Comparison of ENCODE assay signal across 11 cellular contexts in genomic region chr1:16385659-16386453, GRCh38. TPM values are rescaled to one million over a fixed set of nuclear protein-coding genes. Genes with fewer than 3 reads are reported as not detected.
A peak's percentile ranks its signal among the peaks of the same experiment; 100 is the strongest.
DNase-seq lines count a peak whose midpoint lies in the region; ATAC-seq and TF ChIP-seq lines count a peak whose summit lies in the region.
"Had no signal": no experiment of that assay in that cellular context is flagged by ENCODE, and none has a peak within 500 bp of the region (broad histone marks: within the 10 kb centered on the region; RNA-seq: fewer than 3 reads in every experiment).

No MANE protein-coding gene starts in this region.

- no peaks in the 10 kb centered on the region for H3K9me3 Mint-ChIP-seq in CD8-positive, alpha-beta T cell
- H3K9me3 Mint-ChIP-seq in T-cell = no peaks in the 10 kb centered on the region

- WGBS in esophagus muscularis mucosa = 87% methylated on average over 9 of the region's 9 CpGs

- H3K27ac Mint-ChIP-seq in CD8-positive, alpha-beta T cell = peak overlapping the region; percentile 81
- H3K27ac Mint-ChIP-seq in T-cell = peak overlapping the region; percentile 60 to 90

- no peak overlapping the region for H3K4me3 ChIP-seq in CD8-positive, alpha-beta T cell (ENCODE audit: low read depth, low read length)
- H3K4me3 ChIP-seq in esophagus muscularis mucosa (no peak overlapping the region), rectal smooth muscle tissue (ENCODE audit: low read length) (no peak overlapping the region)

- H3K27ac ChIP-seq in CD8-positive, alpha-beta T cell (ENCODE audit: low read depth, low read length) = no peak overlapping the region
- H3K27ac ChIP-seq in esophagus muscularis mucosa (replicated peaks in 1 of 4) (peak overlapping the region; percentile 75 to 84 (median 78)), rectal smooth muscle tissue (ENCODE audit: low read depth, low read length) (peak overlapping the region; percentile 59)

- no peak for TF ChIP-seq POLR2A in esophagus muscularis mucosa (IDR thresholded peaks at IDR 0.05; ENCODE audit: low read depth)

- H3K4me1 ChIP-seq in CD8-positive, alpha-beta T cell (ENCODE audit: insufficient read depth, low read length) = peaks cover 55% of the 10 kb centered on the region
- H3K4me1 ChIP-seq in esophagus muscularis mucosa (peaks cover 50 to 84% (median 75%) of the 10 kb centered on the region in 4 donors), rectal smooth muscle tissue (ENCODE audit: control insufficient read depth, insufficient read depth, low read length) (peaks cover 20% of the 10 kb centered on the region)

- CTCF ChIA-PET in CD8-positive, alpha-beta T cell (lab: Charles Lee) = no interaction called here
- CTCF ChIA-PET in T-cell (lab: Charles Lee) = interaction anchor here in 1 of 2 donors (0.6 kb wide), 2 partner anchors 20 to 1019 kb away, joined by 3 read pairs; no protein-coding TSS in a partner anchor

- peak overlapping the region; percentile 77 for H3K4me3 Mint-ChIP-seq in CD8-positive, alpha-beta T cell
- H3K4me3 Mint-ChIP-seq in T-cell = peak overlapping the region; percentile 63 to 74 (median 73)

- no peak for ATAC-seq in CD8-positive, alpha-beta T cell
- peak in 3 of 4 experiments; percentile 11 to 36 (median 25) for ATAC-seq in T-cell (replicated peaks in 1 of 4)
- ATAC-seq in HG02798 (IDR thresholded peaks at IDR 0.05; ENCODE audit: poor library complexity, unreplicated experiment) = no peak
- ATAC-seq in GM21619 (IDR thresholded peaks at IDR 0.05; ENCODE audit: unreplicated experiment) = no peak
- ATAC-seq in HG03565 (IDR thresholded peaks at IDR 0.05; ENCODE audit: unreplicated experiment) = no peak

- H3K27me3 ChIP-seq in CD8-positive, alpha-beta T cell (ENCODE audit: insufficient read depth, low read length) = no peaks in the 10 kb centered on the region
- no peaks in the 10 kb centered on the region for H3K27me3 ChIP-seq in esophagus muscularis mucosa
- H3K27me3 ChIP-seq in rectal smooth muscle tissue (ENCODE audit: control insufficient read depth, insufficient read depth, low read length) = no peaks in the 10 kb centered on the region

- H3K36me3 Mint-ChIP-seq in CD8-positive, alpha-beta T cell = peaks cover 19% of the 10 kb centered on the region
- peaks cover 10% of the 10 kb centered on the region for H3K36me3 Mint-ChIP-seq in T-cell

- intact Hi-C loops in CD8-positive, alpha-beta T cell (cut with DNase I, micrococcal nuclease) = no loop called here
- intact Hi-C loops in esophagus muscularis mucosa (cut with DNase I) = no loop called here

- H3K9ac ChIP-seq in rectal smooth muscle tissue (ENCODE audit: low read length) = no peak overlapping the region

- no peak for TF ChIP-seq CTCF in CD8-positive, alpha-beta T cell (IDR thresholded peaks at IDR 0.05)
- no peak for TF ChIP-seq CTCF in esophagus muscularis mucosa (IDR thresholded peaks at IDR 0.05)

- no peak for DNase-seq in CD8-positive, alpha-beta T cell
- DNase-seq in T-cell = no peak
- no peak for DNase-seq in esophagus muscularis mucosa (ENCODE audit: extremely low spot score)
- no peak for DNase-seq in NCI-H1092 treated with DMSO at 0.1 percent for 48 hours (lab: John Stamatoyannopoulos, UW)
- DNase-seq: Karpas-422, NCI-H748 treated with DMSO at 0.1 percent for 48 hours had no signal

- POLR2A ChIA-PET in CD8-positive, alpha-beta T cell (lab: Charles Lee) = interaction anchor here (1.4 kb wide), 1 partner anchor 54 kb away, joined by 3 read pairs; the partner anchor contains the start of gene NECAP2
- POLR2A ChIA-PET in T-cell (lab: Charles Lee) = interaction anchor here in 1 of 2 donors (0.6 kb wide), 1 partner anchor 11 kb away, joined by 3 read pairs; no protein-coding TSS in a partner anchor

- no peaks in the 10 kb centered on the region for H3K27me3 Mint-ChIP-seq in CD8-positive, alpha-beta T cell (ENCODE audit: low read depth)
- H3K27me3 Mint-ChIP-seq in T-cell = no peaks in the 10 kb centered on the region

- H3K4me1 Mint-ChIP-seq in CD8-positive, alpha-beta T cell (ENCODE audit: low read depth) = peaks cover 73% of the 10 kb centered on the region
- H3K4me1 Mint-ChIP-seq in T-cell = peaks cover 72 to 75% (median 73%) of the 10 kb centered on the region in 3 donors

- H3K36me3 ChIP-seq in CD8-positive, alpha-beta T cell (ENCODE audit: insufficient read depth, low read length) = no peaks in the 10 kb centered on the region
- no peaks in the 10 kb centered on the region for H3K36me3 ChIP-seq in esophagus muscularis mucosa
- H3K36me3 ChIP-seq in rectal smooth muscle tissue (ENCODE audit: control insufficient read depth, insufficient read depth, low read length) = no peaks in the 10 kb centered on the region

- no peaks in the 10 kb centered on the region for H3K9me3 ChIP-seq in CD8-positive, alpha-beta T cell (ENCODE audit: low read length)
- no peaks in the 10 kb centered on the region for H3K9me3 ChIP-seq in esophagus muscularis mucosa

- no peak for TF ChIP-seq EP300 in esophagus muscularis mucosa (IDR thresholded peaks at IDR 0.05)

RNA-seq across cellular contexts. Expression of gene SZRD1, which starts 18.8 kb away (rescaled TPM):
- total RNA-seq in CD8-positive, alpha-beta T cell = 100 to 1,000 TPM; 133 to 136 TPM
- 100 to 1,000 TPM in 3 of 5 donors, 10 to 100 TPM in 2; 87.2 to 122 (median 106) TPM for total RNA-seq in T-cell
- total RNA-seq in esophagus muscularis mucosa = 100 to 1,000 TPM in 2 of 4 donors, 10 to 100 TPM in 2; 70.2 to 110 (median 98.3) TPM

RNA-seq across cellular contexts. Expression of gene FBXO42, which starts 33.6 kb away (rescaled TPM):
- total RNA-seq in CD8-positive, alpha-beta T cell = 10 to 100 TPM; 18.0 to 18.2 TPM
- 10 to 100 TPM; 20.6 to 23.4 (median 22.5) TPM for total RNA-seq in T-cell
- 10 to 100 TPM; 22.0 to 52.6 (median 35.3) TPM for total RNA-seq in esophagus muscularis mucosa

RNA-seq across cellular contexts. Expression of gene SPATA21, which starts 51.4 kb away (rescaled TPM):
- not detected for total RNA-seq in CD8-positive, alpha-beta T cell
- total RNA-seq in T-cell (not detected), esophagus muscularis mucosa (not detected)
- total RNA-seq: occipital lobe had no signal

RNA-seq across cellular contexts. Expression of gene NECAP2, which starts 54.7 kb away (rescaled TPM):
- total RNA-seq in CD8-positive, alpha-beta T cell = 10 to 100 TPM; 52.1 to 53.7 TPM
- total RNA-seq in T-cell (100 to 1,000 TPM in 4 of 5 donors, 10 to 100 TPM in 1; 98.4 to 149 (median 138) TPM), esophagus muscularis mucosa (10 to 100 TPM; 26.2 to 43.9 (median 37.5) TPM)

Comparison
In these comparisons a context has a peak if more than half of its experiments do, and no peak if none do; other contexts are left out.
1. ATAC-seq: peak in T-cell (3 of 4); none in CD8-positive, alpha-beta T cell (single experiment), HG02798 (single experiment), GM21619 (single experiment) and HG03565 (single experiment).